ENCODE assay signal across 21 cellular contexts in the genomic region with DNA sequence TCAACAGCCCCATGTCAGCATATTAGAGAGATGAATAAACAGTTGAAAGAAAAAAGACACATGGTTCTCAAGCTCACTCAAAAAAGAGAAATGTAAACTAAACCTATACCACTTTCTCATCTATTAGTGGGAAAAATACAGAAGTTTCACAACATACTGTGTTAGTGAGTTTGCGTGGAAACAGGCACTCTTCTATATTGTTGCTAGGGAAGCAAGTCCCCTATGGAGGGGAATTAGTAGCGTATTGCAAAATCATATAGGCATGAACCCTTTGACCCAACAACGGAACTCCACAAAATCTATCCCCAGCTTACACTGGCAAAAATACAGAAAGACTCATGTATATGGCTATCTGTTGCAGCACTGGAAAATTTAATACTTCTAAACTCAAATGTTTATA. TPM values are rescaled to one million over a fixed set of nuclear protein-coding genes. Genes with fewer than 3 reads are reported as not detected.
"Had no signal": no experiment of that assay in that cellular context is flagged by ENCODE, and none has a peak within 500 bp of the region (broad histone marks: within the 10 kb centered on the region; RNA-seq: fewer than 3 reads in every experiment).

No MANE protein-coding gene starts in this region.

- DNase-seq: activated B cell treated with CpG ODN at 0.5 μM for 24 hours; activated CD4-positive, alpha-beta T cell treated with anti-CD3 and anti-CD28 coated beads for 48 hours; activated CD8-positive, alpha-beta T cell treated with anti-CD3 and anti-CD28 coated beads for 36 hours; activated effector memory CD4-positive, alpha-beta T cell treated with Interleukin-2 at 50 U/mL for 16 hours; activated T-cell treated with anti-CD3 and anti-CD28 coated beads, Interleukin-2, amount 50 U/mL, for 4 hours; amniotic stem cell; caudate nucleus; colonic mucosa; left colon; nucleus accumbens; small intestine; stimulated activated CD4-positive, alpha-beta T cell treated with anti-CD3 and anti-CD28 coated beads, Interleukin-4, amount 100 ng/mL, for 4 hours; stimulated activated CD8-positive, alpha-beta memory T cell treated with anti-CD3 and anti-CD28 coated beads, Interleukin-4, amount 100 ng/mL, for 48 hours; stimulated activated naive CD4-positive, alpha-beta T cell treated with Interleukin-2 at 50 U/mL for 16 hours had no signal

- H3K4me3 Mint-ChIP-seq: activated B cell treated with CpG ODN at 0.5 μM for 24 hours; activated CD8-positive, alpha-beta T cell treated with anti-CD3 and anti-CD28 coated beads for 36 hours; activated naive CD8-positive, alpha-beta T cell; activated T-cell treated with anti-CD3 and anti-CD28 coated beads, Interleukin-2, amount 50 U/mL, for 4 hours; memory B cell; nephron had no signal

- H3K4me1 Mint-ChIP-seq: activated B cell treated with CpG ODN at 0.5 μM for 24 hours, memory B cell, nephron had no signal

- H3K27ac Mint-ChIP-seq: activated B cell treated with CpG ODN at 0.5 μM for 24 hours; activated CD8-positive, alpha-beta T cell treated with anti-CD3 and anti-CD28 coated beads for 36 hours; activated naive CD8-positive, alpha-beta T cell; memory B cell; nephron had no signal

- H3K36me3 Mint-ChIP-seq: activated naive CD8-positive, alpha-beta T cell; memory B cell had no signal

- H3K9me3 Mint-ChIP-seq: activated B cell treated with CpG ODN at 0.5 μM for 24 hours; activated CD8-positive, alpha-beta T cell treated with anti-CD3 and anti-CD28 coated beads for 36 hours; activated T-cell treated with anti-CD3 and anti-CD28 coated beads, Interleukin-2, amount 50 U/mL, for 4 hours; nephron had no signal

RNA-seq across cellular contexts. Expression of a gene that starts 14.2 kb away (rescaled TPM):
- total RNA-seq: activated B cell treated with CpG ODN at 0.5 μM for 24 hours; activated CD8-positive, alpha-beta T cell treated with anti-CD3 and anti-CD28 coated beads for 36 hours; activated T-cell treated with anti-CD3 and anti-CD28 coated beads, Interleukin-2, amount 50 U/mL, for 4 hours; colonic mucosa; esophagus mucosa; posterior vena cava; tibial nerve; vagina had no signal

RNA-seq across cellular contexts. Expression of a gene that starts 36.1 kb away (rescaled TPM):
- total RNA-seq: activated B cell treated with CpG ODN at 0.5 μM for 24 hours; activated CD8-positive, alpha-beta T cell treated with anti-CD3 and anti-CD28 coated beads for 36 hours; activated T-cell treated with anti-CD3 and anti-CD28 coated beads, Interleukin-2, amount 50 U/mL, for 4 hours; colonic mucosa had no signal

RNA-seq across cellular contexts. Expression of a gene that starts 59.9 kb away (rescaled TPM):
- total RNA-seq: activated B cell treated with CpG ODN at 0.5 μM for 24 hours; activated CD8-positive, alpha-beta T cell treated with anti-CD3 and anti-CD28 coated beads for 36 hours; activated T-cell treated with anti-CD3 and anti-CD28 coated beads, Interleukin-2, amount 50 U/mL, for 4 hours; colonic mucosa; esophagus mucosa; left colon; posterior vena cava; tibial nerve; vagina had no signal
